8 cellular contexts compared by ENCODE assay signal in genomic region chr21:33362044-33362555, GRCh38. TPM values are rescaled to one million over a fixed set of nuclear protein-coding genes. Genes with fewer than 3 reads are reported as not detected.
DNase-seq lines count a peak whose midpoint lies in the region; ATAC-seq and TF ChIP-seq lines count a peak whose summit lies in the region.

No MANE protein-coding gene starts in this region.

- H3K4me1 Mint-ChIP-seq in effector memory CD8-positive, alpha-beta T cell (ENCODE audit: low read depth in 2 of 2) = peaks cover 14% of the 10 kb centered on the region in 2 donors
- H3K4me1 Mint-ChIP-seq in natural killer cell = peaks cover 15 to 18% of the 10 kb centered on the region in 2 donors
- H3K4me1 Mint-ChIP-seq in HFFc6 (ENCODE audit: low read depth) = peaks cover 28% of the 10 kb centered on the region

- no peaks in the 10 kb centered on the region for H3K27me3 Mint-ChIP-seq in effector memory CD8-positive, alpha-beta T cell
- peaks cover 14 to 22% of the 10 kb centered on the region in 2 donors for H3K27me3 Mint-ChIP-seq in natural killer cell (ENCODE audit: low read depth in 2 of 2)
- H3K27me3 Mint-ChIP-seq in HFFc6 (ENCODE audit: insufficient read depth) = peaks cover 4% of the 10 kb centered on the region; the same call in 1 of the 2 replicates

- TF ChIP-seq CTCF in natural killer cell (IDR thresholded peaks at IDR 0.05) (no peak), HFFc6 (IDR thresholded peaks at IDR 0.05) (no peak)

- DNase-seq in NCI-H1930 (lab: John Stamatoyannopoulos, UW) = peak; percentile 59 to 72
- DNase-seq in activated CD4-positive, CD25-positive, alpha-beta regulatory T cell treated with anti-CD3 and anti-CD28 coated beads, Interleukin-2, amount 50 U/mL, for 16 hours (ENCODE audit: low read depth, low spot score) = peak; percentile 50
- DNase-seq in effector memory CD8-positive, alpha-beta T cell = peak; percentile 58 to 70 (median 66)
- DNase-seq in natural killer cell = peak; percentile 41
- DNase-seq in HFFc6 = no peak
- DNase-seq in midbrain (lab: John Stamatoyannopoulos, UW) = no peak

- H3K4me3 Mint-ChIP-seq in effector memory CD8-positive, alpha-beta T cell = peak overlapping the region; percentile 67 to 83
- H3K4me3 Mint-ChIP-seq in natural killer cell = peak overlapping the region; percentile 82
- H3K4me3 Mint-ChIP-seq in HFFc6 = no peak overlapping the region

- ATAC-seq in effector memory CD8-positive, alpha-beta T cell (replicated peaks) = peak; percentile 76
- ATAC-seq in natural killer cell (peak; percentile 73 to 84 (median 81)), HG03095 (IDR thresholded peaks at IDR 0.05; ENCODE audit: unreplicated experiment) (no peak)

- peaks cover 12% of the 10 kb centered on the region for H3K36me3 Mint-ChIP-seq in effector memory CD8-positive, alpha-beta T cell (ENCODE audit: insufficient read depth)
- H3K36me3 Mint-ChIP-seq in natural killer cell (no peaks in the 10 kb centered on the region), HFFc6 (ENCODE audit: low read depth) (peaks cover 12% of the 10 kb centered on the region)

- peak overlapping the region; percentile 67 to 91 for H3K27ac Mint-ChIP-seq in effector memory CD8-positive, alpha-beta T cell
- H3K27ac Mint-ChIP-seq in natural killer cell = peak overlapping the region; percentile 67 to 81
- no peak overlapping the region for H3K27ac Mint-ChIP-seq in HFFc6

- peak; percentile 73 for TF ChIP-seq POLR2A in GM18526 (IDR thresholded peaks at IDR 0.05; ENCODE audit: extremely low read depth, insufficient read length)

- intact Hi-C loops in natural killer cell (cut with micrococcal nuclease) = loop anchor here (5.0 to 10.0 kb wide), 2 partner anchors 35 to 243 kb away; no protein-coding TSS in a partner anchor

- H3K9me3 Mint-ChIP-seq in effector memory CD8-positive, alpha-beta T cell = peaks cover 0 to 7% of the 10 kb centered on the region in 2 donors
- peaks cover 0 to under 1% of the 10 kb centered on the region in 2 donors for H3K9me3 Mint-ChIP-seq in natural killer cell
- H3K9me3 Mint-ChIP-seq in HFFc6 = peaks cover 12% of the 10 kb centered on the region

RNA-seq across cellular contexts. Expression of gene IFNAR1, which starts 37.3 kb away (rescaled TPM):
- total RNA-seq in natural killer cell = 10 to 100 TPM; 15.0 to 21.3 (median 19.3) TPM
- total RNA-seq in HFFc6 (2021; fragmentation: NEBNext Ultra II Directional; extraction: Animal tissue kit (Norgen Biotek cat#: 25700)) = 10 to 100 TPM; 42.0 to 49.7 (median 43.6) TPM

RNA-seq across cellular contexts. Expression of gene IFNGR2, which starts 41.1 kb away (rescaled TPM):
- 10 to 100 TPM in 1 of 3 donors, 1 to 10 TPM in 2; 3.6 to 16.5 (median 8.6) TPM for total RNA-seq in natural killer cell
- 10 to 100 TPM; 51.2 to 68.6 (median 64.2) TPM for total RNA-seq in HFFc6 (2021; fragmentation: NEBNext Ultra II Directional; extraction: Animal tissue kit (Norgen Biotek cat#: 25700))

Comparison
In these comparisons a context has a peak if more than half of its experiments do, and no peak if none do; other contexts are left out.
1. DNase-seq: peak in NCI-H1930 (2 of 2), activated CD4-positive, CD25-positive, alpha-beta regulatory T cell treated with anti-CD3 and anti-CD28 coated beads, Interleukin-2, amount 50 U/mL, for 16 hours (single experiment), effector memory CD8-positive, alpha-beta T cell (3 of 3) and natural killer cell (single experiment); none in HFFc6 (single experiment) and midbrain (single experiment).